8 cellular contexts compared by ENCODE assay signal in genomic region chr1:223832637-223832943, GRCh38. TPM values are rescaled to one million over a fixed set of nuclear protein-coding genes. Genes with fewer than 3 reads are reported as not detected.
DNase-seq lines count a peak whose midpoint lies in the region; ATAC-seq and TF ChIP-seq lines count a peak whose summit lies in the region.

No MANE protein-coding gene starts in this region.

- H3K9me3 Mint-ChIP-seq in Calu3 (ENCODE audit: low read depth, unreplicated experiment) (no peaks in the 10 kb centered on the region), progenitor cell of endocrine pancreas (ENCODE audit: low read depth) (peaks cover 3% of the 10 kb centered on the region)
- H3K9me3 Mint-ChIP-seq in activated naive CD8-positive, alpha-beta T cell treated with anti-CD3 and anti-CD28 coated beads, Interleukin-2, amount 50 U/mL, for 24 hours: no peaks in the 10 kb centered on the region

- H3K27ac Mint-ChIP-seq in Calu3 (ENCODE audit: unreplicated experiment) (peak overlapping the region; percentile 91), progenitor cell of endocrine pancreas (no peak overlapping the region)
- H3K27ac Mint-ChIP-seq in activated naive CD8-positive, alpha-beta T cell treated with anti-CD3 and anti-CD28 coated beads, Interleukin-2, amount 50 U/mL, for 24 hours: no peak overlapping the region

- peak overlapping the region; percentile 43 for H3K4me3 Mint-ChIP-seq in Calu3 (ENCODE audit: low read depth, unreplicated experiment)
- H3K4me3 Mint-ChIP-seq in activated naive CD8-positive, alpha-beta T cell treated with anti-CD3 and anti-CD28 coated beads, Interleukin-2, amount 50 U/mL, for 24 hours: peak overlapping the region; percentile 66
- H3K4me3 Mint-ChIP-seq in progenitor cell of endocrine pancreas (ENCODE audit: low read depth): no peak overlapping the region

- no TSS peak for BruUV-seq in Calu3 (replicated peaks; lab: Mats Ljungman, UMichigan)

- H3K36me3 Mint-ChIP-seq in Calu3 (ENCODE audit: insufficient read depth, unreplicated experiment) (no peaks in the 10 kb centered on the region), progenitor cell of endocrine pancreas (ENCODE audit: insufficient read depth) (peaks cover 3% of the 10 kb centered on the region)
- peaks cover 7% of the 10 kb centered on the region for H3K36me3 Mint-ChIP-seq in activated naive CD8-positive, alpha-beta T cell treated with anti-CD3 and anti-CD28 coated beads, Interleukin-2, amount 50 U/mL, for 24 hours (ENCODE audit: low read depth)

- DNase-seq in Calu3 (no peak), midbrain (lab: John Stamatoyannopoulos, UW) (peak; percentile 39), progenitor cell of endocrine pancreas (ENCODE audit: low spot score, unreplicated experiment) (no peak), SK-N-DZ (ENCODE audit: low spot score) (no peak), globus pallidus (ENCODE audit: low spot score) (no peak)
- DNase-seq in activated naive CD8-positive, alpha-beta T cell treated with anti-CD3 and anti-CD28 coated beads, Interleukin-2, amount 50 U/mL, for 24 hours: peak; percentile 20

- TF ChIP-seq CTCF in Calu3 (IDR thresholded peaks at IDR 0.05; ENCODE audit: unreplicated experiment) (no peak), progenitor cell of endocrine pancreas (IDR thresholded peaks at IDR 0.05; ENCODE audit: unreplicated experiment) (no peak)

- H3K4me1 Mint-ChIP-seq in Calu3 (ENCODE audit: low read depth, unreplicated experiment): peaks cover 8% of the 10 kb centered on the region
- H3K4me1 Mint-ChIP-seq in activated naive CD8-positive, alpha-beta T cell treated with anti-CD3 and anti-CD28 coated beads, Interleukin-2, amount 50 U/mL, for 24 hours: peaks cover 28% of the 10 kb centered on the region
- H3K4me1 Mint-ChIP-seq in progenitor cell of endocrine pancreas (ENCODE audit: low read depth): peaks cover under 1% of the 10 kb centered on the region

- ATAC-seq in HG02885 (IDR thresholded peaks at IDR 0.05; ENCODE audit: poor library complexity, unreplicated experiment) (peak; percentile 39), HG03442 (IDR thresholded peaks at IDR 0.05; ENCODE audit: unreplicated experiment) (no peak)
- ATAC-seq in activated naive CD8-positive, alpha-beta T cell treated with anti-CD3 and anti-CD28 coated beads, Interleukin-2, amount 50 U/mL, for 24 hours: peak; percentile 42

- CTCF ChIA-PET in Calu3 (lab: Charles Lee): interaction anchor here (0.5 to 1.0 kb wide), 2 partner anchors 9 to 419 kb away, joined by 3 to 4 read pairs; no protein-coding TSS in a partner anchor

- H3K27me3 Mint-ChIP-seq in Calu3 (ENCODE audit: unreplicated experiment) (no peaks in the 10 kb centered on the region), progenitor cell of endocrine pancreas (no peaks in the 10 kb centered on the region)
- no peaks in the 10 kb centered on the region for H3K27me3 Mint-ChIP-seq in activated naive CD8-positive, alpha-beta T cell treated with anti-CD3 and anti-CD28 coated beads, Interleukin-2, amount 50 U/mL, for 24 hours

- intact Hi-C loops in Calu3 (cut with micrococcal nuclease; ENCODE audit: unreplicated experiment): no loop called here

RNA-seq across cellular contexts. Expression of gene TP53BP2, which starts 13.2 kb away (rescaled TPM):
- 59.5 and 66.4 TPM in 2 replicates for total RNA-seq in Calu3 (2022)
- total RNA-seq in progenitor cell of endocrine pancreas: 57.9 and 59.2 TPM in 2 replicates
- 51.7 and 52.8 TPM in 2 replicates for polyA plus RNA-seq in SK-N-DZ (2014; cell fraction: cytosol; rRNA removed)
- 36.7 and 42.5 TPM in 2 replicates for polyA plus RNA-seq in SK-N-DZ (2014; cell fraction: nucleus; rRNA removed)

Comparison
In these comparisons a context has a peak if more than half of its experiments do, and no peak if none do; other contexts are left out.
1. DNase-seq: peak in activated naive CD8-positive, alpha-beta T cell treated with anti-CD3 and anti-CD28 coated beads, Interleukin-2, amount 50 U/mL, for 24 hours (single experiment) and midbrain (single experiment); none in Calu3 (single experiment), progenitor cell of endocrine pancreas (single experiment), SK-N-DZ (single experiment) and globus pallidus (single experiment).